In the genomic region with DNA sequence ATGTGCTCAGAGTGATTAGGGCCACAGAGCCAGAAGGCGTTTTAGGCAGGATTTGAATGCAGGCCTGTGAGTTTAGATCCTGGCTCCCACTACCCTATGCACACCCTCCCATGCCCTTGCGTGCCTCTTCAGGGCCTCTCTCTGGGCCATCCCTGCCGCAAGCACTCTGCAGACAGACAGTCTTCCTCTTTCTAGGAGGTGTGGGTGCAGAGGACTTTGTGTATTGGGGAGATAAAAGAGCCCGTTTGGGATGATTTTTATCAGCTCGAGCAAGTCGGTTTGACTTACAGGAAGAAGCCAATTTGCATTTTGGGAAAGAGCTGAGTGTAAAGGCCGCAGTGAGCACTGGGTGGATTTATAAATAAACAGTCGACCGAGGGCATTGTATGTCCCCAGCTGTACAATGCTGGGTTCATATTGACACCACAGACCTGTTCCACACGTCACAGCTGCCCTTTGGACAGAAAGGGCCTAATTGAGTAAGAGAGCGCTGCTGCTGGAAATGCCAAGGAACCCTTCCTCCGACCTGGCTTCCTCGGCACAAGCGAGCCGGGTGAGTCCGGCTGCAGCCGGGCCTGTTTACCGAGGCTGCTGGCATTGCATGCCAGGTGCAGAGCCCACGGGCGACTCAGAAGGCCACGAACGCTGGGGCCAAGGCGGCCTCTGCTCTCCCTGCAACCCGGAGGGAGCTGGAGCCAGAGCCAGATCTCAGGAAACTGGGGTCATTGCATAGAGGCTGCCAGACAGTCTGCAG, we compare ENCODE assay signal across 8 cellular contexts. TPM values are rescaled to one million over a fixed set of nuclear protein-coding genes. Genes with fewer than 3 reads are reported as not detected.
A peak's percentile ranks its signal among the peaks of the same experiment; 100 is the strongest.
DNase-seq lines count a peak whose midpoint lies in the region; ATAC-seq, FAIRE-seq and TF ChIP-seq lines count a peak whose summit lies in the region.

No MANE protein-coding gene starts in this region.

- H3K4me1 Mint-ChIP-seq in IgD-negative memory B cell = peaks cover 19 to 30% (median 19%) of the 10 kb centered on the region in 3 donors
- peaks cover 97% of the 10 kb centered on the region for H3K4me1 Mint-ChIP-seq in brain
- H3K4me1 Mint-ChIP-seq in mesothelial cell of epicardium = peaks cover 44% of the 10 kb centered on the region

- H3K4me3 Mint-ChIP-seq in IgD-negative memory B cell = peak overlapping the region in 3 of 4 donors; percentile 30 to 83 (median 44)
- peak overlapping the region in 1 of 5 experiments; percentile 14 for H3K4me3 Mint-ChIP-seq in brain
- H3K4me3 Mint-ChIP-seq in mesothelial cell of epicardium = no peak overlapping the region

- H3K9me3 Mint-ChIP-seq in IgD-negative memory B cell (no peaks in the 10 kb centered on the region), brain (no peaks in the 10 kb centered on the region), mesothelial cell of epicardium (no peaks in the 10 kb centered on the region)

- peaks cover 25% of the 10 kb centered on the region for H3K27me3 Mint-ChIP-seq in IgD-negative memory B cell
- H3K27me3 Mint-ChIP-seq in brain = no peaks in the 10 kb centered on the region
- no peaks in the 10 kb centered on the region for H3K27me3 Mint-ChIP-seq in mesothelial cell of epicardium (ENCODE audit: low read depth)

- TF ChIP-seq POLR2A in GM12892 (IDR thresholded peaks at IDR 0.05; ENCODE audit: low read depth, low read length) = no peak

- ATAC-seq in GM19455 (IDR thresholded peaks at IDR 0.05; ENCODE audit: unreplicated experiment) = no peak
- ATAC-seq in HG02938 (IDR thresholded peaks at IDR 0.05; ENCODE audit: unreplicated experiment) = no peak
- no peak for ATAC-seq in HG03159 (IDR thresholded peaks at IDR 0.05; ENCODE audit: unreplicated experiment)

- H3K36me3 Mint-ChIP-seq in IgD-negative memory B cell = no peaks in the 10 kb centered on the region
- H3K36me3 Mint-ChIP-seq in brain = peaks cover 17% of the 10 kb centered on the region
- peaks cover 2% of the 10 kb centered on the region for H3K36me3 Mint-ChIP-seq in mesothelial cell of epicardium

- no peak for DNase-seq in GM12892 (ENCODE audit: insufficient read length)
- no peak for DNase-seq in mesothelial cell of epicardium (ENCODE audit: low spot score in 2 of 2, unreplicated experiment in 2 of 2)
- DNase-seq in kidney glomerular epithelial cell (lab: John Stamatoyannopoulos, UW) = no peak

- H3K27ac Mint-ChIP-seq in IgD-negative memory B cell (no peak overlapping the region), brain (peak overlapping the region; percentile 61 to 87 (median 82)), mesothelial cell of epicardium (peak overlapping the region; percentile 24)

- peak; percentile 74 for FAIRE-seq in GM12892 (lab: Jason Lieb, UNC)

- TF ChIP-seq CTCF in brain (conservative IDR thresholded peaks at IDR 0.05) (no peak), mesothelial cell of epicardium (IDR thresholded peaks at IDR 0.05; ENCODE audit: unreplicated experiment) (no peak)

RNA-seq across cellular contexts. Expression of a gene that starts 25.1 kb away (rescaled TPM):
- 30.7 TPM for polyA plus RNA-seq in GM12892 (2012; ENCODE audit: missing spikeins)
- 4.6 TPM for polyA plus RNA-seq in IgD-negative memory B cell
- polyA plus RNA-seq in brain (ENCODE audit: insufficient read depth, low read depth, low replicate concordance) = 90.5 TPM
- total RNA-seq in mesothelial cell of epicardium = 166 to 173 TPM (median 170 TPM) in 3 replicates

Comparison
In these comparisons a context has a peak if more than half of its experiments do, and no peak if none do; other contexts are left out.
1. H3K27ac Mint-ChIP-seq: peak in brain (5 of 5) and mesothelial cell of epicardium (single experiment); none in IgD-negative memory B cell (0 of 3).
2. RNA of a gene that starts 25.1 kb away (polyA plus RNA-seq): 90.5 TPM in brain (single experiment); 4.6 TPM in IgD-negative memory B cell (single experiment); every median in the first group is over 10 times any median in the second.